18 cellular contexts compared by ENCODE assay signal in genomic region chr10:26517141-26517890, GRCh38.
A peak's percentile ranks its signal among the peaks of the same experiment; 100 is the strongest.
DNase-seq lines count a peak whose midpoint lies in the region; ATAC-seq and TF ChIP-seq lines count a peak whose summit lies in the region.
"Had no signal": no experiment of that assay in that cellular context is flagged by ENCODE, and none has a peak within 500 bp of the region (broad histone marks: within the 10 kb centered on the region; RNA-seq: fewer than 3 reads in every experiment).

No MANE protein-coding gene starts in this region.

- ATAC-seq in GM23338: peak; percentile 45
- no peak for ATAC-seq in central memory CD8-positive, alpha-beta T cell (replicated peaks; ENCODE audit: extremely low read depth, poor library complexity, severe bottlenecking)
- no peak for ATAC-seq in GM21737 (IDR thresholded peaks at IDR 0.05; ENCODE audit: unreplicated experiment)
- ATAC-seq: CD8-positive, alpha-beta T cell; gastroesophageal sphincter; Right ventricle myocardium inferior; stimulated activated naive CD8-positive, alpha-beta T cell treated with anti-CD3 and anti-CD28 coated beads, Interleukin-15, Interleukin-2, amounts not matched to agents 100 U/mL and 50 U/mL, for 24 hours had no signal

- TF ChIP-seq CTCF in Caco-2 (IDR thresholded peaks at IDR 0.05; ENCODE audit: insufficient read depth in 1 of 2, low read depth in 1 of 2, low read length in 1 of 2, severe bottlenecking in 1 of 2, unreplicated experiment in 1 of 2): no peak
- TF ChIP-seq CTCF in GM23338 (conservative IDR thresholded peaks at IDR 0.05; ENCODE audit: low read depth in 2 of 2): no peak
- TF ChIP-seq CTCF in neural crest cell (conservative IDR thresholded peaks at IDR 0.05): no peak
- no peak for TF ChIP-seq CTCF in brain microvascular endothelial cell (IDR thresholded peaks at IDR 0.05; ENCODE audit: low read depth, low read length, missing control alignments)
- TF ChIP-seq CTCF in thyroid gland (IDR thresholded peaks at IDR 0.05): no peak

- H3K79me2 ChIP-seq in GM23338 (replicated peaks; ENCODE audit: insufficient read depth): no peaks in the 10 kb centered on the region

- H3K27ac Mint-ChIP-seq in Caco-2 (ENCODE audit: unreplicated experiment) (peak overlapping the region; percentile 95), GM23338 (peak overlapping the region; percentile 84; the same call in 1 of the 2 replicates), neural crest cell (ENCODE audit: unreplicated experiment) (peak overlapping the region; percentile 31)
- H3K27ac Mint-ChIP-seq in central memory CD8-positive, alpha-beta T cell (ENCODE audit: low read depth): peak overlapping the region; percentile 73

- peak in 1 of 2 experiments; percentile 43 for DNase-seq in Caco-2
- no peak for DNase-seq in GM23338 (ENCODE audit: low spot score)
- no peak for DNase-seq in central memory CD8-positive, alpha-beta T cell (ENCODE audit: low spot score in 2 of 2)
- DNase-seq in neural crest cell (ENCODE audit: low read depth, low spot score): no peak
- DNase-seq in brain microvascular endothelial cell: no peak
- DNase-seq in thyroid gland: no peak
- DNase-seq in NCI-H510A (lab: John Stamatoyannopoulos, UW): no peak
- DNase-seq: adrenal gland; CD8-positive, alpha-beta T cell; kidney glomerular epithelial cell; NCI-H1436; NCI-H774; OCI-M1; stimulated activated naive CD8-positive, alpha-beta T cell treated with anti-CD3 and anti-CD28 coated beads, Interleukin-15, Interleukin-2, amounts not matched to agents 100 U/mL and 50 U/mL, for 24 hours; transverse colon had no signal

- 0 out of 2 replicates have a peak, but pooled peaks cover 3% of the 10 kb centered on the region for H3K9me2 ChIP-seq in GM23338 (ENCODE audit: insufficient read depth)

- H2AFZ ChIP-seq in GM23338: peak overlapping the region; percentile 91

- H3K27me3 ChIP-seq in Caco-2 (replicated peaks; ENCODE audit: control insufficient read depth, insufficient read depth, low read length) (no peaks in the 10 kb centered on the region), GM23338 (ENCODE audit: insufficient read depth) (no peaks in the 10 kb centered on the region), brain microvascular endothelial cell (replicated peaks) (no peaks in the 10 kb centered on the region), thyroid gland (no peaks in the 10 kb centered on the region)
- H3K27me3 ChIP-seq: adrenal gland, gastroesophageal sphincter, transverse colon had no signal

- H3K9me3 ChIP-seq in Caco-2 (peaks cover 44% of the 10 kb centered on the region), thyroid gland (no peaks in the 10 kb centered on the region)
- H3K9me3 ChIP-seq: adrenal gland, transverse colon had no signal

- TF ChIP-seq POLR2A in thyroid gland (IDR thresholded peaks at IDR 0.05): no peak

- peaks cover 42% of the 10 kb centered on the region for H3K9me3 Mint-ChIP-seq in Caco-2 (ENCODE audit: unreplicated experiment)
- no peaks in the 10 kb centered on the region for H3K9me3 Mint-ChIP-seq in GM23338
- no peaks in the 10 kb centered on the region for H3K9me3 Mint-ChIP-seq in central memory CD8-positive, alpha-beta T cell
- H3K9me3 Mint-ChIP-seq in neural crest cell: peaks cover 11% of the 10 kb centered on the region

- H4K20me1 ChIP-seq in GM23338 (replicated peaks; ENCODE audit: insufficient read depth): no peaks in the 10 kb centered on the region

- peak overlapping the region; percentile 16; the same call in 1 of the 2 replicates for H3K4me3 ChIP-seq in Caco-2 (ENCODE audit: low read depth, low read length)
- H3K4me3 ChIP-seq in GM23338: no peak overlapping the region
- no peak overlapping the region for H3K4me3 ChIP-seq in brain microvascular endothelial cell (ENCODE audit: low read depth, low read length)
- no peak overlapping the region for H3K4me3 ChIP-seq in thyroid gland (replicated peaks in 1 of 3)
- H3K4me3 ChIP-seq: adrenal gland, gastroesophageal sphincter, transverse colon had no signal

- in situ Hi-C loops in brain microvascular endothelial cell (cut with HindIII; ENCODE audit: low pct_ligation_motif_present, low sequenced_read_pairs): no loop called here

- CTCF ChIA-PET in Caco-2 (lab: Charles Lee): interaction anchor here (0.6 to 1.1 kb wide), 5 partner anchors 8 to 1837 kb away, joined by 3 to 8 read pairs (median 3); no protein-coding TSS in a partner anchor

- no TSS peak for BruUV-seq in Caco-2 (replicated peaks; lab: Mats Ljungman, UMichigan)

- H3K4me3 Mint-ChIP-seq in Caco-2 (ENCODE audit: unreplicated experiment): peak overlapping the region; percentile 69
- no peak overlapping the region for H3K4me3 Mint-ChIP-seq in GM23338
- no peak overlapping the region for H3K4me3 Mint-ChIP-seq in central memory CD8-positive, alpha-beta T cell
- no peak overlapping the region for H3K4me3 Mint-ChIP-seq in neural crest cell
- H3K4me3 Mint-ChIP-seq: CD8-positive, alpha-beta T cell had no signal

- WGBS in thyroid gland, 2 donors: 68 to 76% methylated on average over 9 of the region's 9 CpGs

- H3F3A ChIP-seq in GM23338 (replicated peaks; ENCODE audit: low read depth): no peaks in the 10 kb centered on the region

- POLR2A ChIA-PET in Caco-2 (lab: Charles Lee): no interaction called here

- H3K36me3 ChIP-seq in Caco-2 (ENCODE audit: control insufficient read depth, insufficient read depth, low read length) (no peaks in the 10 kb centered on the region), GM23338 (ENCODE audit: insufficient read depth) (no peaks in the 10 kb centered on the region), brain microvascular endothelial cell (replicated peaks) (no peaks in the 10 kb centered on the region), thyroid gland (no peaks in the 10 kb centered on the region)
- H3K36me3 ChIP-seq: adrenal gland, gastroesophageal sphincter had no signal

- H3K4me2 ChIP-seq in GM23338: peak overlapping the region; percentile 4; the same call in 1 of the 2 replicates

- intact Hi-C loops in Caco-2 (cut with micrococcal nuclease; ENCODE audit: unreplicated experiment): loop anchor here (1.0 to 2.0 kb wide), 2 partner anchors 40 to 141 kb away; no protein-coding TSS in a partner anchor
- intact Hi-C loops in thyroid gland (cut with DNase I): no loop called here

- peaks cover 33% of the 10 kb centered on the region for H3K4me1 Mint-ChIP-seq in Caco-2 (ENCODE audit: low read depth, unreplicated experiment)
- H3K4me1 Mint-ChIP-seq in GM23338: peaks cover 12% of the 10 kb centered on the region; the same call in 2 of the 3 replicates
- H3K4me1 Mint-ChIP-seq in central memory CD8-positive, alpha-beta T cell: peaks cover 38% of the 10 kb centered on the region
- H3K4me1 Mint-ChIP-seq in neural crest cell: peaks cover 14% of the 10 kb centered on the region

- H3K4me1 ChIP-seq in Caco-2 (peaks cover 32% of the 10 kb centered on the region), GM23338 (ENCODE audit: insufficient read depth) (peaks cover 7% of the 10 kb centered on the region; the same call in 1 of the 2 replicates), thyroid gland (no peaks in the 10 kb centered on the region)
- H3K4me1 ChIP-seq: adrenal gland, gastroesophageal sphincter, transverse colon had no signal

- H3K27ac ChIP-seq in GM23338 (ENCODE audit: low read depth): no peak overlapping the region
- H3K27ac ChIP-seq in brain microvascular endothelial cell: no peak overlapping the region
- H3K27ac ChIP-seq in thyroid gland: no peak overlapping the region
- H3K27ac ChIP-seq: adrenal gland, gastroesophageal sphincter, transverse colon had no signal

- H3K27me3 Mint-ChIP-seq in Caco-2 (ENCODE audit: insufficient read depth, unreplicated experiment) (no peaks in the 10 kb centered on the region), GM23338 (ENCODE audit: insufficient read depth, low read depth, poor library complexity) (peaks cover 1% of the 10 kb centered on the region), neural crest cell (ENCODE audit: low read depth) (no peaks in the 10 kb centered on the region)
- H3K27me3 Mint-ChIP-seq in central memory CD8-positive, alpha-beta T cell: no peaks in the 10 kb centered on the region

- H3K36me3 Mint-ChIP-seq in Caco-2 (ENCODE audit: insufficient read depth, unreplicated experiment) (peaks cover 34% of the 10 kb centered on the region), GM23338 (ENCODE audit: low read depth) (0 out of 3 replicates have a peak, but pooled peaks cover 2% of the 10 kb centered on the region), neural crest cell (ENCODE audit: low read depth) (peaks cover 3% of the 10 kb centered on the region)
- peaks cover 52% of the 10 kb centered on the region for H3K36me3 Mint-ChIP-seq in central memory CD8-positive, alpha-beta T cell (ENCODE audit: insufficient read depth)

Comparison
In these comparisons a context has a peak if more than half of its experiments do, and no peak if none do; other contexts are left out.
1. H3K27ac Mint-ChIP-seq: peak in every context shown above with its lines; median percentile 95 in Caco-2; 84 in GM23338; 73 in central memory CD8-positive, alpha-beta T cell; 31 in neural crest cell.